In the genomic region with DNA sequence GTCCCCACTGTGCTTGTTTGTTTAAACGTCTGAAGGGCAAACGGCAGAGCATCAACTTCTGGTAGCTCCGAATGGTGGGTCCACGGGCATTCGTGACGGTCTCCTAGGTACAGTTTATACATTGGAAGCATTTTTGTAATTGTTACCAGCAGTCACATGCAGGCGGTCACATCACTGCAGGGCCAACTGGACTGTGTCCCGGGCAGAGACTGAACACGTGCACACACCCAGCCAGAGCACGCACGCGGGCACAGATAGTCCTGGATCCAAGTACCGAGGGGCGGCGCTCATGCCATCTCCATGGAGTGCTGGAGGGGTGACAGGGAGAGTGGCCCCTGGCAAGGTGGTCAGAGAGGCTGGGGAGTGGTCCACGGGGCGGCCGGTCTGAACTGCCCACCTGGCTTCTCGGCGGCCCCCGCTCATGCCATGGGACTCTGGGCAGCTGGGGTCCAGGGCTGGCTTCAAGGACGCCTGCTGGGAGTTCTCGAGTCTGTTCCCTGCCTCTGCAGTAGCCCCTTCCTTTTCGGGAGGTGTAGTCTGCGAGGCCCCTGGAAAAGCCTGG, we compare ENCODE assay signal across 17 cellular contexts. TPM values are rescaled to one million over a fixed set of nuclear protein-coding genes. Genes with fewer than 3 reads are reported as not detected.
A peak's percentile ranks its signal among the peaks of the same experiment; 100 is the strongest.
DNase-seq lines count a peak whose midpoint lies in the region; ATAC-seq, FAIRE-seq and TF ChIP-seq lines count a peak whose summit lies in the region.
"Had no signal": no experiment of that assay in that cellular context is flagged by ENCODE, and none has a peak within 500 bp of the region (broad histone marks: within the 10 kb centered on the region; RNA-seq: fewer than 3 reads in every experiment).

No MANE protein-coding gene starts in this region.

- H3K27me3 Mint-ChIP-seq in activated CD8-positive, alpha-beta memory T cell treated with anti-CD3 and anti-CD28 coated beads, Interleukin-2, amount 10 ng/mL, durations not matched to agents 7 days and 5 days: no peaks in the 10 kb centered on the region

- H3K36me3 ChIP-seq in body of pancreas (replicated peaks in 1 of 2; ENCODE audit: insufficient read depth in 1 of 2, low read depth in 2 of 2): no peaks in the 10 kb centered on the region
- H3K36me3 ChIP-seq in heart left ventricle: no peaks in the 10 kb centered on the region
- H3K36me3 ChIP-seq in pancreas: no peaks in the 10 kb centered on the region
- peaks cover 0 to 51% (median 0%) of the 10 kb centered on the region in 3 donors for H3K36me3 ChIP-seq in tibial nerve
- H3K36me3 ChIP-seq in mammary epithelial cell (ENCODE audit: insufficient read depth, low read length): peaks cover under 1% of the 10 kb centered on the region

- DNase-seq in AG10803 (ENCODE audit: low read depth) (peak; percentile 23), body of pancreas (peak; percentile 67 to 85 (median 81)), heart left ventricle (peak in 2 of 5 donors; percentile 52 to 54), pancreas (peak in 4 of 6 donors; percentile 59 to 78 (median 72)), tibial nerve (ENCODE audit: low spot score in 2 of 2) (no peak), mammary epithelial cell (no peak)
- DNase-seq in activated CD8-positive, alpha-beta memory T cell treated with anti-CD3 and anti-CD28 coated beads, Interleukin-2, amount 10 ng/mL, durations not matched to agents 7 days and 5 days: no peak
- DNase-seq: KG1, NCI-H1092, NCI-H2107, NCI-H345, NCI-H526 treated with DMSO at 0.1 percent for 48 hours, PC-9 had no signal

- H3K27ac Mint-ChIP-seq in activated CD8-positive, alpha-beta memory T cell treated with anti-CD3 and anti-CD28 coated beads, Interleukin-2, amount 10 ng/mL, durations not matched to agents 7 days and 5 days: no peak overlapping the region

- ATAC-seq in body of pancreas: peak; percentile 80
- peak; percentile 53 to 81 (median 66) for ATAC-seq in heart left ventricle
- ATAC-seq in pancreas: peak; percentile 70 to 86 (median 84)
- no peak for ATAC-seq in activated CD8-positive, alpha-beta memory T cell treated with anti-CD3 and anti-CD28 coated beads, Interleukin-2, amount 10 ng/mL, durations not matched to agents 7 days and 5 days
- ATAC-seq in HG03457 (IDR thresholded peaks at IDR 0.05; ENCODE audit: unreplicated experiment): no peak
- ATAC-seq: GM12878, HCT116 had no signal

- H3K9ac ChIP-seq in mammary epithelial cell (ENCODE audit: insufficient read depth, low read length): no peak overlapping the region

- H3K9me3 ChIP-seq in body of pancreas (no peaks in the 10 kb centered on the region), heart left ventricle (no peaks in the 10 kb centered on the region), pancreas (no peaks in the 10 kb centered on the region), tibial nerve (no peaks in the 10 kb centered on the region), mammary epithelial cell (replicated peaks; ENCODE audit: insufficient read depth, low read length) (no peaks in the 10 kb centered on the region)

- H3K27ac ChIP-seq in body of pancreas: no peak overlapping the region
- H3K27ac ChIP-seq in heart left ventricle: peak overlapping the region in 2 of 12 donors; percentile 39 to 52
- no peak overlapping the region for H3K27ac ChIP-seq in pancreas
- no peak overlapping the region for H3K27ac ChIP-seq in tibial nerve
- H3K27ac ChIP-seq in mammary epithelial cell (ENCODE audit: insufficient read depth, low read depth, low read length): no peak overlapping the region
- H3K27ac ChIP-seq: PC-9 had no signal

- intact Hi-C loops in body of pancreas (cut with DNase I): no loop called here
- intact Hi-C loops in heart left ventricle (cut with DNase I): no loop called here
- intact Hi-C loops in pancreas (cut with DNase I): no loop called here
- intact Hi-C loops in mammary epithelial cell (cut with micrococcal nuclease): no loop called here

- no peaks in the 10 kb centered on the region for H3K4me1 Mint-ChIP-seq in activated CD8-positive, alpha-beta memory T cell treated with anti-CD3 and anti-CD28 coated beads, Interleukin-2, amount 10 ng/mL, durations not matched to agents 7 days and 5 days

- no peak for TF ChIP-seq EP300 in tibial nerve (IDR thresholded peaks at IDR 0.05)

- H3K4me3 ChIP-seq in AG10803 (ENCODE audit: low read length): no peak overlapping the region
- no peak overlapping the region for H3K4me3 ChIP-seq in body of pancreas
- H3K4me3 ChIP-seq in heart left ventricle: no peak overlapping the region
- no peak overlapping the region for H3K4me3 ChIP-seq in pancreas
- H3K4me3 ChIP-seq in tibial nerve: no peak overlapping the region
- H3K4me3 ChIP-seq in mammary epithelial cell (replicated peaks in 1 of 3; ENCODE audit: insufficient read depth in 1 of 3, low read depth in 2 of 3, low read length in 3 of 3): no peak overlapping the region
- H3K4me3 ChIP-seq: GM12878, PC-9 had no signal

- H3K4me3 Mint-ChIP-seq in activated CD8-positive, alpha-beta memory T cell treated with anti-CD3 and anti-CD28 coated beads, Interleukin-2, amount 10 ng/mL, durations not matched to agents 7 days and 5 days: no peak overlapping the region

- TF ChIP-seq POLR2A in body of pancreas (IDR thresholded peaks at IDR 0.05) (no peak), heart left ventricle (IDR thresholded peaks at IDR 0.05) (no peak), tibial nerve (IDR thresholded peaks at IDR 0.05) (no peak)

- no peaks in the 10 kb centered on the region for H3K27me3 ChIP-seq in body of pancreas
- no peaks in the 10 kb centered on the region for H3K27me3 ChIP-seq in heart left ventricle
- no peaks in the 10 kb centered on the region for H3K27me3 ChIP-seq in pancreas
- H3K27me3 ChIP-seq in tibial nerve: no peaks in the 10 kb centered on the region
- H3K27me3 ChIP-seq in mammary epithelial cell (ENCODE audit: insufficient read depth, low read length): no peaks in the 10 kb centered on the region

- dilution Hi-C loops in mammary epithelial cell (cut with HindIII; ENCODE audit: low sequenced_read_pairs): no loop called here

- no peaks in the 10 kb centered on the region for H3K36me3 Mint-ChIP-seq in activated CD8-positive, alpha-beta memory T cell treated with anti-CD3 and anti-CD28 coated beads, Interleukin-2, amount 10 ng/mL, durations not matched to agents 7 days and 5 days

- no peak for FAIRE-seq in pancreas (lab: Jason Lieb, UNC)
- FAIRE-seq: GM12878, GM18507 had no signal

- no peak overlapping the region for H3K4me2 ChIP-seq in mammary epithelial cell (ENCODE audit: insufficient read depth, low read depth, low read length)
- H3K4me2 ChIP-seq: PC-9 had no signal

- no peaks in the 10 kb centered on the region for H4K20me1 ChIP-seq in mammary epithelial cell (ENCODE audit: insufficient read depth, low read length)

- H3K79me2 ChIP-seq in mammary epithelial cell (ENCODE audit: insufficient read depth, low read length): peaks cover 90% of the 10 kb centered on the region

- peaks cover 21% of the 10 kb centered on the region for H3K4me1 ChIP-seq in body of pancreas
- peaks cover 0 to 21% (median 15%) of the 10 kb centered on the region in 12 donors for H3K4me1 ChIP-seq in heart left ventricle
- peaks cover 4 to 9% (median 6%) of the 10 kb centered on the region in 3 donors for H3K4me1 ChIP-seq in pancreas
- peaks cover 0 to 66% (median 15%) of the 10 kb centered on the region in 4 donors for H3K4me1 ChIP-seq in tibial nerve
- peaks cover 35% of the 10 kb centered on the region for H3K4me1 ChIP-seq in mammary epithelial cell (ENCODE audit: insufficient read depth, low read length)

- no peak for TF ChIP-seq CTCF in AG10803 (conservative IDR thresholded peaks at IDR 0.05; ENCODE audit: low read length)
- no peak for TF ChIP-seq CTCF in body of pancreas (IDR thresholded peaks at IDR 0.05)
- no peak for TF ChIP-seq CTCF in heart left ventricle (IDR thresholded peaks at IDR 0.05)
- TF ChIP-seq CTCF in pancreas (IDR thresholded peaks at IDR 0.05): no peak
- TF ChIP-seq CTCF in tibial nerve (IDR thresholded peaks at IDR 0.05): no peak
- no peak for TF ChIP-seq CTCF in mammary epithelial cell (conservative IDR thresholded peaks at IDR 0.05 in 1 of 2, IDR thresholded peaks at IDR 0.05 in 1 of 2; ENCODE audit: extremely low read depth in 1 of 2, insufficient read depth in 1 of 2, low read depth in 1 of 2, low read length in 2 of 2)

- CTCF ChIA-PET in activated CD8-positive, alpha-beta memory T cell treated with anti-CD3 and anti-CD28 coated beads, Interleukin-2, amount 10 ng/mL, durations not matched to agents 7 days and 5 days (lab: Charles Lee): no interaction called here
- CTCF ChIA-PET in mammary epithelial cell (lab: Charles Lee; ENCODE audit: low non-redundant PET): no interaction called here

- 26 to 61% methylated on average over 6 to 24 of the region's 25 CpGs for WGBS in body of pancreas, 2 donors
- WGBS in heart left ventricle, 4 donors: 79 to 96% (median 91%) methylated on average over 9 to 25 of the region's 25 CpGs
- WGBS in pancreas, 2 donors: 51 to 55% methylated on average over 23 to 25 of the region's 25 CpGs
- WGBS in tibial nerve, 2 donors: 85 to 91% methylated on average over 20 to 24 of the region's 25 CpGs
- WGBS in mammary epithelial cell (ENCODE audit: low coverage, missing lambda C conversion rate): 93% methylated on average over 16 of the region's 25 CpGs

- no TSS peak for BruUV-seq in mammary epithelial cell (replicated peaks; lab: Mats Ljungman, UMichigan)

- H3K9me3 Mint-ChIP-seq in activated CD8-positive, alpha-beta memory T cell treated with anti-CD3 and anti-CD28 coated beads, Interleukin-2, amount 10 ng/mL, durations not matched to agents 7 days and 5 days (ENCODE audit: low read depth): no peaks in the 10 kb centered on the region

- in situ Hi-C loops in mammary epithelial cell (cut with MboI; ENCODE audit: low sequenced_read_pairs in 2 of 2): no loop called here

- no peak overlapping the region for H2AFZ ChIP-seq in mammary epithelial cell (ENCODE audit: low read depth, low read length)
- H2AFZ ChIP-seq: PC-9 had no signal

RNA-seq across cellular contexts. Expression of a gene that starts 34.2 kb away (rescaled TPM):
- total RNA-seq in body of pancreas (10 to 100 TPM in 1 of 2 donors, 1 to 10 TPM in 1; 8.0 to 11.5 TPM), heart left ventricle (10 to 100 TPM in 8 of 9 donors, 1 to 10 TPM in 1; 8.9 to 30.2 (median 18.8) TPM), pancreas (10 to 100 TPM in 3 of 6 donors, 1 to 10 TPM in 3; 4.7 to 13.2 (median 8.6) TPM), tibial nerve (10 to 100 TPM; 49.5 to 81.2 (median 66.9) TPM), mammary epithelial cell (100 to 1,000 TPM in 1 of 2 donors, 10 to 100 TPM in 1; 30.8 to 114 TPM)
- polyA plus RNA-seq in heart left ventricle (10 to 100 TPM; 15.3 to 18.5 TPM), pancreas (10 to 100 TPM; 11.6 to 16.4 TPM), mammary epithelial cell (40.7 TPM)
- 1 to 10 TPM; 4.8 to 7.0 TPM for total RNA-seq in activated CD8-positive, alpha-beta memory T cell treated with anti-CD3 and anti-CD28 coated beads, Interleukin-2, amount 10 ng/mL, durations not matched to agents 7 days and 5 days
- 24.5 TPM for polyA minus RNA-seq in mammary epithelial cell

Comparison
In these comparisons a context has a peak if more than half of its experiments do, and no peak if none do; other contexts are left out.
1. DNase-seq: peak in AG10803 (single experiment), body of pancreas (4 of 4) and pancreas (4 of 6); none in activated CD8-positive, alpha-beta memory T cell treated with anti-CD3 and anti-CD28 coated beads, Interleukin-2, amount 10 ng/mL, durations not matched to agents 7 days and 5 days (single experiment), tibial nerve (0 of 2) and mammary epithelial cell (single experiment).
2. ATAC-seq: peak in body of pancreas (single experiment), heart left ventricle (4 of 4) and pancreas (4 of 4); none in activated CD8-positive, alpha-beta memory T cell treated with anti-CD3 and anti-CD28 coated beads, Interleukin-2, amount 10 ng/mL, durations not matched to agents 7 days and 5 days (single experiment) and HG03457 (single experiment).